ENCODE assay signal across 8 cellular contexts in the genomic region with DNA sequence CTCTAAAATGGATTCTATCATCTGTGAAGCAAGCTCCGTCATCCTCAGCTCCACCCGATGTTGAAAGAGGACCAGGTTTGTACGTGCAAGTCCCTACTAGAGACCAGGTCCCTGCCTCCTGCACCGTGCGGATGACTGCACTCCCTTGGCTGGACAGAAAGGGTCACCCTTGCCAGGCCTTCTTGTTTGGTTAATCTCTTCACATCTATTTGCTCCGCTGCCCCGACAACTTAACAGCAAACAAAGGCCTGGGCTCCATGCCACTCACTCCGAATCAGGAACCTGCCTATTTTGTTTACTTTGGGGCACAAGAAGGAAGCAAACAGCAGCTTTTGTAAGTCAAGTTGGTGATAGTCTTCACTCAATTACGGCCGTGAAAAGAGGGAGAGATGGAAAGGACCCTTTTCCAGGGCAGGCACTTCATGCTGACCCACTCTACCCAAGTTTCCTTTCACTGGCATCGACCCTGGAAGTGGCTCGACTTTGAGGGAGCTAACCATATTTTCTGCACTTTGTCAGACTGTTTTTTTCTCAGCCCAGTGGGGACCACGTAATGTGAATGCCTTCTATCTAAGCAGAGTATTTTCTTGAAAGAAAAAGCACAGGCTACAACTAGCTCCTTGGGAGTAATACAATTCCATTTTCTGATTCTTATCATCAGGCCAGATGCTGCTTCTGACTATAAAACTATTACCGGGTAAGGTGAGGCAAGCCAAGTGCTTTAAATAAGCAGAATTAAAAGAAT.
DNase-seq lines count a peak whose midpoint lies in the region; ATAC-seq and TF ChIP-seq lines count a peak whose summit lies in the region.

No MANE protein-coding gene starts in this region.

- H3K36me3 Mint-ChIP-seq in activated T-cell treated with anti-CD3 and anti-CD28 coated beads, Interleukin-2, amount 50 U/mL, for 72 hours (ENCODE audit: insufficient read depth in 2 of 2), result peaks cover 0 to 8% of the 10 kb centered on the region in 2 donors

- no peaks in the 10 kb centered on the region for H3K9me3 ChIP-seq in right atrium auricular region

- no peak overlapping the region for H3K4me3 Mint-ChIP-seq in activated T-cell treated with anti-CD3 and anti-CD28 coated beads, Interleukin-2, amount 50 U/mL, for 72 hours

- no peaks in the 10 kb centered on the region for H3K9me3 Mint-ChIP-seq in activated T-cell treated with anti-CD3 and anti-CD28 coated beads, Interleukin-2, amount 50 U/mL, for 72 hours

- DNase-seq in HPDE6-E6E7 (ENCODE audit: extremely low spot score) (peak; percentile 54), right atrium auricular region (ENCODE audit: low spot score) (peak; percentile 87), renal cortical epithelial cell (ENCODE audit: low read depth) (peak; percentile 47), inferior parietal cortex (ENCODE audit: extremely low spot score) (no peak)
- DNase-seq in activated CD4-positive, CD25-positive, alpha-beta regulatory T cell (lab: John Stamatoyannopoulos, UW), result no peak
- DNase-seq in activated T-cell treated with anti-CD3 and anti-CD28 coated beads, Interleukin-2, amount 50 U/mL, for 72 hours, result no peak

- peaks cover 15% of the 10 kb centered on the region for H3K4me1 Mint-ChIP-seq in activated T-cell treated with anti-CD3 and anti-CD28 coated beads, Interleukin-2, amount 50 U/mL, for 72 hours (ENCODE audit: low read depth)

- peak in 1 of 2 donors; percentile 48 for TF ChIP-seq CTCF in right atrium auricular region (IDR thresholded peaks at IDR 0.05)

- H3K4me3 ChIP-seq in right atrium auricular region, result no peak overlapping the region

- no peaks in the 10 kb centered on the region for H3K27me3 Mint-ChIP-seq in activated T-cell treated with anti-CD3 and anti-CD28 coated beads, Interleukin-2, amount 50 U/mL, for 72 hours (ENCODE audit: low read depth)

- H3K4me1 ChIP-seq in right atrium auricular region, result peaks cover 0 to 35% of the 10 kb centered on the region in 2 donors

- no peaks in the 10 kb centered on the region for H3K27me3 ChIP-seq in right atrium auricular region

- no peak overlapping the region for H3K27ac Mint-ChIP-seq in activated T-cell treated with anti-CD3 and anti-CD28 coated beads, Interleukin-2, amount 50 U/mL, for 72 hours

- H3K27ac ChIP-seq in right atrium auricular region, result peak overlapping the region; percentile 9 to 69

- ATAC-seq in SK-N-SH treated with all-trans-retinoic acid at 6 μM for 48 hours, result peak; percentile 42; the same call in 1 of the 3 replicates
- ATAC-seq in activated T-cell treated with anti-CD3 and anti-CD28 coated beads, Interleukin-2, amount 50 U/mL, for 72 hours (replicated peaks in 1 of 2), result no peak
- no peak for ATAC-seq in GM19467 (IDR thresholded peaks at IDR 0.05; ENCODE audit: unreplicated experiment)

- no peaks in the 10 kb centered on the region for H3K36me3 ChIP-seq in right atrium auricular region

TF ChIP-seq in SK-N-SH treated with all-trans-retinoic acid at 6 μM for 48 hours, 23 proteins besides CTCF, POLR2A, EP300 and RAD21:
- no peak for TF ChIP-seq ZNF8 (CRISPR knock-in tag; IDR thresholded peaks at IDR 0.05)

Comparison
In these comparisons a context has a peak if more than half of its experiments do, and no peak if none do; other contexts are left out.
1. DNase-seq: peak in HPDE6-E6E7 (single experiment), right atrium auricular region (single experiment) and renal cortical epithelial cell (single experiment); none in activated CD4-positive, CD25-positive, alpha-beta regulatory T cell (0 of 4), activated T-cell treated with anti-CD3 and anti-CD28 coated beads, Interleukin-2, amount 50 U/mL, for 72 hours (0 of 2) and inferior parietal cortex (single experiment).